26 cellular contexts compared by ENCODE assay signal in genomic region chr14:96660135-96660534, GRCh38.
"Had no signal": no experiment of that assay in that cellular context is flagged by ENCODE, and none has a peak within 500 bp of the region (broad histone marks: within the 10 kb centered on the region; RNA-seq: fewer than 3 reads in every experiment).

No MANE protein-coding gene starts in this region.

- ATAC-seq: activated CD4-positive, alpha-beta T cell treated with anti-CD3 and anti-CD28 coated beads for 36 hours; activated T-cell treated with anti-CD3 and anti-CD28 coated beads, Interleukin-2, amount 50 U/mL, for 72 hours; Panc1; Right ventricle myocardium inferior had no signal

- H3K36me3 ChIP-seq: adrenal gland, SJSA1, WERI-Rb-1 had no signal

- H3K4me3 Mint-ChIP-seq: activated CD4-positive, alpha-beta memory T cell treated with anti-CD3 and anti-CD28 coated beads, Interleukin-2, amount 10 ng/mL, durations not matched to agents 7 days and 5 days; activated CD4-positive, alpha-beta T cell treated with anti-CD3 and anti-CD28 coated beads for 36 hours; activated naive CD8-positive, alpha-beta T cell treated with anti-CD3 and anti-CD28 coated beads, Interleukin-2, amount 10 ng/mL, durations not matched to agents 7 days and 5 days; activated T-cell treated with anti-CD3 and anti-CD28 coated beads, Interleukin-2, amount 50 U/mL, for 72 hours; T-helper 1 cell treated with Interleukin-12 subunit alpha and Interleukin-12 subunit beta and Interleukin-4 antibody, amounts not matched to agents 30 μg/mL and 1 μg/mL, for 36 hours had no signal

- H3K27ac Mint-ChIP-seq: activated CD4-positive, alpha-beta memory T cell treated with anti-CD3 and anti-CD28 coated beads, Interleukin-2, amount 10 ng/mL, durations not matched to agents 7 days and 5 days; activated CD4-positive, alpha-beta T cell treated with anti-CD3 and anti-CD28 coated beads for 36 hours; activated naive CD8-positive, alpha-beta T cell treated with anti-CD3 and anti-CD28 coated beads, Interleukin-2, amount 10 ng/mL, durations not matched to agents 7 days and 5 days; activated T-cell treated with anti-CD3 and anti-CD28 coated beads, Interleukin-2, amount 50 U/mL, for 72 hours; activated T-helper 2 cell treated with anti-CD3 and anti-CD28 coated beads, Interferon-gamma antibody, Interleukin-2, Interleukin-4, amounts not matched to agents 10 μg/mL and 5 μg/mL and 100 μg/mL, durations not matched to agents 14 hours and 24 hours and 36 hours; T-helper 1 cell treated with Interleukin-12 subunit alpha and Interleukin-12 subunit beta and Interleukin-4 antibody, amounts not matched to agents 30 μg/mL and 1 μg/mL, for 36 hours had no signal

- H3K4me1 ChIP-seq: adrenal gland, SJSA1 had no signal

- H3K9me3 Mint-ChIP-seq: activated CD4-positive, alpha-beta memory T cell treated with anti-CD3 and anti-CD28 coated beads, Interleukin-2, amount 10 ng/mL, durations not matched to agents 7 days and 5 days; activated naive CD8-positive, alpha-beta T cell treated with anti-CD3 and anti-CD28 coated beads, Interleukin-2, amount 10 ng/mL, durations not matched to agents 7 days and 5 days; T-helper 1 cell treated with Interleukin-12 subunit alpha and Interleukin-12 subunit beta and Interleukin-4 antibody, amounts not matched to agents 30 μg/mL and 1 μg/mL, for 36 hours had no signal

- H3K4me3 ChIP-seq: adrenal gland, coronary artery, SJSA1 had no signal

- H3K27ac ChIP-seq: adrenal gland, coronary artery, SJSA1, WERI-Rb-1 had no signal

- H3K36me3 Mint-ChIP-seq: activated naive CD8-positive, alpha-beta T cell treated with anti-CD3 and anti-CD28 coated beads, Interleukin-2, amount 10 ng/mL, durations not matched to agents 7 days and 5 days had no signal

- H3K27me3 ChIP-seq: adrenal gland had no signal

- H3K4me1 Mint-ChIP-seq: activated CD4-positive, alpha-beta memory T cell treated with anti-CD3 and anti-CD28 coated beads, Interleukin-2, amount 10 ng/mL, durations not matched to agents 7 days and 5 days; activated CD4-positive, alpha-beta T cell treated with anti-CD3 and anti-CD28 coated beads for 36 hours had no signal

- H3K9me3 ChIP-seq: adrenal gland, SJSA1 had no signal

- DNase-seq: activated CD4-positive, alpha-beta memory T cell treated with anti-CD3 and anti-CD28 coated beads, Interleukin-2, amount 10 ng/mL, durations not matched to agents 7 days and 5 days; activated CD4-positive, alpha-beta T cell treated with anti-CD3 and anti-CD28 coated beads for 36 hours; activated CD4-positive, alpha-beta T cell treated with anti-CD3 and anti-CD28 coated beads, Interleukin-2, amount 50 U/mL, for 1 hour; activated gamma-delta T cell treated with Interleukin-2 at 50 U/mL for 16 hours; activated naive CD4-positive, alpha-beta T cell treated with anti-CD3 and anti-CD28 coated beads, Interleukin-2, amount 50 U/mL, for 16 hours; activated naive CD8-positive, alpha-beta T cell treated with anti-CD3 and anti-CD28 coated beads, Interleukin-2, amount 10 ng/mL, durations not matched to agents 7 days and 5 days; activated T-cell treated with anti-CD3 and anti-CD28 coated beads for 4 hours; activated T-cell treated with anti-CD3 and anti-CD28 coated beads, Interleukin-2, amount 50 U/mL, for 72 hours; adrenal gland; anterior cingulate cortex; central memory CD4-positive, alpha-beta T cell; Karpas-422; NCI-H1105 treated with DMSO at 0.1 percent for 48 hours; NCI-H1436 treated with DMSO at 0.1 percent for 48 hours; NCI-H187 treated with DMSO at 0.1 percent for 48 hours; NCI-H2081 treated with DMSO at 0.1 percent for 48 hours; NCI-H446; NCI-H524; RPMI8226; WERI-Rb-1 had no signal
